In the genomic region with DNA sequence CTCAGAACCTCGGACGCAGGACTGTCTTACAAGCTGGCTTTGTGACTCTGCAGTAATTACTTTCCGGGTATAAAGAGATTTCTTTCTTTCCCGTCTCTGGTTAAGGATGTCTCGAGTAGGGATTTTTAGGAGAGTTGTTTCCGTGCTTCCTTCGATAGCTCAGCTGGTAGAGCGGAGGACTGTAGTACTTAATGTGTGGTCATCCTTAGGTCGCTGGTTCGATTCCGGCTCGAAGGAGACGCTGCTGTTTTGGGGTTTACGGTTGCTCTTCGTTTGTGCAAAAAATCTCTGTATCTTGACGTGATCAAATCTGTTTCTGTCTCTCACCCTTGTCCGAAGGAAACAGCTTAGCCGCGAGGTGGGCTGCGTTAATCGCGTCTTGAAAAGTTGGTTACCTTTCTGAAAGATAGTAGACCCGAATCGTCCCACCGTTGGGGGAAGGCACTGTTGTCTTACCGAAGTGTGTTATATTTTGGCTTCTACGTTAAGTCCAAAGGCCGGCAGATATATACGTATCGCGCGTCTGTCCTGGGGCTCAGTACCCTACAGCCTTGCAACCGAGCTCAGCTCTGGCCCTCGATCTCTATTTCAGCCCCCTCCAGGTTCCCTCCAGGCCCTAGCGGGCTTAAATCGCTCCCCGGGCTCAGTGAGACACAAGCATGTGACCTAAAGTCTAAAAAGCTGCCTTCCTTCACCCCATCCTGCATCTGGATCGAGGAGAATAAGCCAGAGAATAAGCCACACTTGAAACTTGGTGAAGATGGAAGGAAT, we compare ENCODE assay signal across 1 cellular context.
TF ChIP-seq lines count a peak whose summit lies in the region.

No MANE protein-coding gene starts in this region.

TF ChIP-seq in A549, 52 proteins besides CTCF, POLR2A, EP300 and RAD21 (continued from another document):
- TF ChIP-seq EHMT2 (IDR thresholded peaks at IDR 0.05; ENCODE audit: low read depth), result no peak
- TF ChIP-seq HOXB13 (CRISPR knock-in tag; IDR thresholded peaks at IDR 0.05; ENCODE audit: low read depth), result no peak
- no peak for TF ChIP-seq CHD4 (IDR thresholded peaks at IDR 0.05; ENCODE audit: borderline replicate concordance)
- no peak for TF ChIP-seq MAFK (IDR thresholded peaks at IDR 0.05; ENCODE audit: partially characterized antibody)
- TF ChIP-seq TP53 (CRISPR knock-in tag; IDR thresholded peaks at IDR 0.05), result no peak
- no peak for TF ChIP-seq USF2 (IDR thresholded peaks at IDR 0.05)
- TF ChIP-seq HMGXB4 (CRISPR knock-in tag; IDR thresholded peaks at IDR 0.05; ENCODE audit: borderline replicate concordance), result peak; percentile 52; the same call in 1 of the 2 replicates
- TF ChIP-seq POLR2AphosphoS2 (conservative IDR thresholded peaks at IDR 0.05; ENCODE audit: low read length), result no peak
- TF ChIP-seq PHF8 (IDR thresholded peaks at IDR 0.05; ENCODE audit: borderline replicate concordance, low read depth), result no peak
- TF ChIP-seq ATOH8 (CRISPR knock-in tag; IDR thresholded peaks at IDR 0.05; ENCODE audit: low read depth), result no peak
- no peak for TF ChIP-seq RFX5 (IDR thresholded peaks at IDR 0.05)
- no peak for TF ChIP-seq ZC3H11A (IDR thresholded peaks at IDR 0.05)
- TF ChIP-seq MAZ (IDR thresholded peaks at IDR 0.05; ENCODE audit: borderline replicate concordance, low read depth, low read length), result no peak
- TF ChIP-seq, protein P1, sequence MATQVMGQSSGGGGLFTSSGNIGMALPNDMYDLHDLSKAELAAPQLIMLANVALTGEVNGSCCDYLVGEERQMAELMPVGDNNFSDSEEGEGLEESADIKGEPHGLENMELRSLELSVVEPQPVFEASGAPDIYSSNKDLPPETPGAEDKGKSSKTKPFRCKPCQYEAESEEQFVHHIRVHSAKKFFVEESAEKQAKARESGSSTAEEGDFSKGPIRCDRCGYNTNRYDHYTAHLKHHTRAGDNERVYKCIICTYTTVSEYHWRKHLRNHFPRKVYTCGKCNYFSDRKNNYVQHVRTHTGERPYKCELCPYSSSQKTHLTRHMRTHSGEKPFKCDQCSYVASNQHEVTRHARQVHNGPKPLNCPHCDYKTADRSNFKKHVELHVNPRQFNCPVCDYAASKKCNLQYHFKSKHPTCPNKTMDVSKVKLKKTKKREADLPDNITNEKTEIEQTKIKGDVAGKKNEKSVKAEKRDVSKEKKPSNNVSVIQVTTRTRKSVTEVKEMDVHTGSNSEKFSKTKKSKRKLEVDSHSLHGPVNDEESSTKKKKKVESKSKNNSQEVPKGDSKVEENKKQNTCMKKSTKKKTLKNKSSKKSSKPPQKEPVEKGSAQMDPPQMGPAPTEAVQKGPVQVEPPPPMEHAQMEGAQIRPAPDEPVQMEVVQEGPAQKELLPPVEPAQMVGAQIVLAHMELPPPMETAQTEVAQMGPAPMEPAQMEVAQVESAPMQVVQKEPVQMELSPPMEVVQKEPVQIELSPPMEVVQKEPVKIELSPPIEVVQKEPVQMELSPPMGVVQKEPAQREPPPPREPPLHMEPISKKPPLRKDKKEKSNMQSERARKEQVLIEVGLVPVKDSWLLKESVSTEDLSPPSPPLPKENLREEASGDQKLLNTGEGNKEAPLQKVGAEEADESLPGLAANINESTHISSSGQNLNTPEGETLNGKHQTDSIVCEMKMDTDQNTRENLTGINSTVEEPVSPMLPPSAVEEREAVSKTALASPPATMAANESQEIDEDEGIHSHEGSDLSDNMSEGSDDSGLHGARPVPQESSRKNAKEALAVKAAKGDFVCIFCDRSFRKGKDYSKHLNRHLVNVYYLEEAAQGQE (IDR thresholded peaks at IDR 0.05), result no peak; the same call in 1 of the 2 replicates
- TF ChIP-seq HES2 (IDR thresholded peaks at IDR 0.05), result no peak
- TF ChIP-seq, protein P2, sequence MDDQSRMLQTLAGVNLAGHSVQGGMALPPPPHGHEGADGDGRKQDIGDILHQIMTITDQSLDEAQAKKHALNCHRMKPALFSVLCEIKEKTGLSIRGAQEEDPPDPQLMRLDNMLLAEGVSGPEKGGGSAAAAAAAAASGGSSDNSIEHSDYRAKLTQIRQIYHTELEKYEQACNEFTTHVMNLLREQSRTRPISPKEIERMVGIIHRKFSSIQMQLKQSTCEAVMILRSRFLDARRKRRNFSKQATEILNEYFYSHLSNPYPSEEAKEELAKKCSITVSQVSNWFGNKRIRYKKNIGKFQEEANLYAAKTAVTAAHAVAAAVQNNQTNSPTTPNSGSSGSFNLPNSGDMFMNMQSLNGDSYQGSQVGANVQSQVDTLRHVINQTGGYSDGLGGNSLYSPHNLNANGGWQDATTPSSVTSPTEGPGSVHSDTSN (IDR thresholded peaks at IDR 0.05), result no peak
